1 cellular context compared by ENCODE assay signal in the genomic region with DNA sequence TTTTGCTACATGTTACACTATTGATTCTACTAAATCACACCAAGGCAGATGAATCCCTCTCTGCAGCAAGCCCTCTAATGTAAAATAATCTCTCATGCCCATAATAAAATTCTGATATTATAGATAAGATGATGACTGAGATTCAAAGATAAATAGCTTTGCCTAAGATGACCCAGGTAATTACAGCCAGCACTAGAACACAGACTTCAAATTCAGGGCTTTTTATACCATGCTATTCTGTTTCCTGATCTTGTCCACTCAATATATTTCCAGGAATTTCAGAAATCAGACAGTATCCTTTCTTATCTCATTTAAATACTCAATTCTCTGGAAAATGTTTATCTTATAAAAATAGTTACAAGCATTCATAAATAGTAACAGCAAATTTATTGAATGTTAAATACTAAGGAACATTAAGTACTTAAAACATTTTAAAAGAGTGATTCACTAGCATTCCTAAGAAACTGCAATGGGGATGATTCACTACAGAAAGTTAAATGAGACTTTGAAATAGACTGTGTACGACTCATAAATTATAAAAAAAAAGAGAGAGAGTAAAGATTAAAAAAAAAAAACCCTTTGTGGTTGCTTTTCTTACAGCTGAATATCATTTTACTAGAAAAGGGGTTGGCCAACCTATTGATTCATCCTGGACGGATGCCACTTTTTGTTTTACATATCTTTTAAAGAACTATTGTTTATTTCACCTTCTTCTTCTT.
TF ChIP-seq lines count a peak whose summit lies in the region.

No MANE protein-coding gene starts in this region.

TF ChIP-seq in A549, 52 proteins besides CTCF, POLR2A, EP300 and RAD21 (continued from another document):
- TF ChIP-seq FOSL2 (IDR thresholded peaks at IDR 0.05) (peak; percentile 83), FOSL2 (CRISPR knock-in tag; IDR thresholded peaks at IDR 0.05) (peak; percentile 64), RFX5 (IDR thresholded peaks at IDR 0.05) (no peak)
